Comparison of ENCODE assay signal across 8 cellular contexts in genomic region chr14:57390037-57390805, GRCh38. TPM values are rescaled to one million over a fixed set of nuclear protein-coding genes. Genes with fewer than 3 reads are reported as not detected.
DNase-seq lines count a peak whose midpoint lies in the region; ATAC-seq and TF ChIP-seq lines count a peak whose summit lies in the region.

Gene NAA30 (plus strand): TSS chr14:57390586. CDS start chr14:57390958, 372 bp downstream.

- H3K4me2 ChIP-seq in osteoblast (ENCODE audit: insufficient read depth, low read length): peak within 1 kb of the TSS; percentile 92

- H3K36me3 ChIP-seq in osteoblast (ENCODE audit: insufficient read depth, low read length): no peaks in the 10 kb centered on the region
- no peaks in the 10 kb centered on the region for H3K36me3 ChIP-seq in testis (ENCODE audit: low read depth, missing control alignments)

- POLR2A ChIA-PET in GM10248 (lab: Yijun Ruan, JAX): no interaction called here

- TF ChIP-seq CTCF in GM10248 (IDR thresholded peaks at IDR 0.05; ENCODE audit: control extremely low read depth, extremely low read depth, low read depth, missing control alignments) (no peak), glutamatergic neuron (IDR thresholded peaks at IDR 0.05; ENCODE audit: partially characterized antibody, unreplicated experiment) (no peak), osteoblast (IDR thresholded peaks at IDR 0.05; ENCODE audit: extremely low read depth, low read depth, low read length) (no peak), testis (IDR thresholded peaks at IDR 0.05) (no peak)

- ATAC-seq in HG02588 (IDR thresholded peaks at IDR 0.05; ENCODE audit: unreplicated experiment): peak; percentile 83
- ATAC-seq in SK-N-SH treated with all-trans-retinoic acid at 6 μM for 48 hours: peak; percentile 88

- H4K20me1 ChIP-seq in osteoblast (ENCODE audit: insufficient read depth, low read length): peaks cover 17% of the 10 kb centered on the region

- H2AFZ ChIP-seq in osteoblast (ENCODE audit: low read length): peak within 1 kb of the TSS; percentile 97

- H3K4me3 Mint-ChIP-seq in activated naive CD4-positive, alpha-beta T cell treated with anti-CD3 and anti-CD28 coated beads, Interleukin-2, amount 50 U/mL, for 24 hours: peak within 1 kb of the TSS; percentile 97
- H3K4me3 Mint-ChIP-seq in glutamatergic neuron (ENCODE audit: unreplicated experiment): peak within 1 kb of the TSS; percentile 95

- H3K4me1 Mint-ChIP-seq in activated naive CD4-positive, alpha-beta T cell treated with anti-CD3 and anti-CD28 coated beads, Interleukin-2, amount 50 U/mL, for 24 hours: peaks cover 48% of the 10 kb centered on the region
- H3K4me1 Mint-ChIP-seq in glutamatergic neuron (ENCODE audit: low read depth, unreplicated experiment): peaks cover 14% of the 10 kb centered on the region

- 0 to 1% methylated on average over 25 to 58 of the region's 62 CpGs for WGBS in testis, 2 donors

- DNase-seq in GM10248 (ENCODE audit: extremely low spot score): peak; percentile 94
- peak; percentile 91 for DNase-seq in NCI-H1048 (lab: John Stamatoyannopoulos, UW)
- peak; percentile 96 for DNase-seq in glutamatergic neuron
- peak; percentile 96 for DNase-seq in osteoblast (ENCODE audit: insufficient read length, low spot score, missing footprints)
- DNase-seq in testis: peak; percentile 96

- TF ChIP-seq POLR2A in testis (IDR thresholded peaks at IDR 0.05): no peak

- H3K27me3 ChIP-seq in osteoblast (ENCODE audit: insufficient read depth, low read length): no peaks in the 10 kb centered on the region
- H3K27me3 ChIP-seq in testis: no peaks in the 10 kb centered on the region

- peaks cover 47% of the 10 kb centered on the region for H3K79me2 ChIP-seq in osteoblast (ENCODE audit: insufficient read depth, low read length)

- H3K4me3 ChIP-seq in osteoblast (ENCODE audit: insufficient read depth, low read length): peak within 1 kb of the TSS; percentile 86
- H3K4me3 ChIP-seq in testis: peak within 1 kb of the TSS; percentile 81 to 95

- no peaks in the 10 kb centered on the region for H3K36me3 Mint-ChIP-seq in activated naive CD4-positive, alpha-beta T cell treated with anti-CD3 and anti-CD28 coated beads, Interleukin-2, amount 50 U/mL, for 24 hours
- H3K36me3 Mint-ChIP-seq in glutamatergic neuron (ENCODE audit: unreplicated experiment): no peaks in the 10 kb centered on the region

- H3K4me1 ChIP-seq in osteoblast (ENCODE audit: insufficient read depth, low read length): peaks cover 9% of the 10 kb centered on the region
- H3K4me1 ChIP-seq in testis: peaks cover 29% of the 10 kb centered on the region

- CTCF ChIA-PET in GM10248 (lab: Yijun Ruan, JAX): interaction anchor here (1.2 to 3.2 kb wide), 4 partner anchors 9 to 95 kb away, joined by 3 to 16 read pairs (median 7); no protein-coding TSS in a partner anchor

- no peaks in the 10 kb centered on the region for H3K9me3 ChIP-seq in osteoblast (ENCODE audit: low read depth, low read length)
- no peaks in the 10 kb centered on the region for H3K9me3 ChIP-seq in testis

- intact Hi-C loops in testis (cut with DNase I; ENCODE audit: low total_unique reads): no loop called here

- no peaks in the 10 kb centered on the region for H3K9me3 Mint-ChIP-seq in activated naive CD4-positive, alpha-beta T cell treated with anti-CD3 and anti-CD28 coated beads, Interleukin-2, amount 50 U/mL, for 24 hours
- H3K9me3 Mint-ChIP-seq in glutamatergic neuron (ENCODE audit: unreplicated experiment): peaks cover 8% of the 10 kb centered on the region

- no peaks in the 10 kb centered on the region for H3K27me3 Mint-ChIP-seq in activated naive CD4-positive, alpha-beta T cell treated with anti-CD3 and anti-CD28 coated beads, Interleukin-2, amount 50 U/mL, for 24 hours
- H3K27me3 Mint-ChIP-seq in glutamatergic neuron (ENCODE audit: unreplicated experiment): no peaks in the 10 kb centered on the region

- peak within 1 kb of the TSS; percentile 96 for H3K27ac Mint-ChIP-seq in activated naive CD4-positive, alpha-beta T cell treated with anti-CD3 and anti-CD28 coated beads, Interleukin-2, amount 50 U/mL, for 24 hours
- peak within 1 kb of the TSS; percentile 84 for H3K27ac Mint-ChIP-seq in glutamatergic neuron (ENCODE audit: unreplicated experiment)

- H3K27ac ChIP-seq in osteoblast (ENCODE audit: low read depth, low read length) (peak within 1 kb of the TSS; percentile 56), testis (peak within 1 kb of the TSS; percentile 92 to 95)

TF ChIP-seq in SK-N-SH treated with all-trans-retinoic acid at 6 μM for 48 hours, 23 proteins besides CTCF, POLR2A, EP300 and RAD21:
- TF ChIP-seq SNAI2 (CRISPR knock-in tag; IDR thresholded peaks at IDR 0.05): no peak
- no peak for TF ChIP-seq ISL1 (CRISPR knock-in tag; IDR thresholded peaks at IDR 0.05)
- TF ChIP-seq ZC3H10 (CRISPR knock-in tag; IDR thresholded peaks at IDR 0.05): no peak
- no peak for TF ChIP-seq TOX (CRISPR knock-in tag; IDR thresholded peaks at IDR 0.05; ENCODE audit: borderline replicate concordance)
- TF ChIP-seq ZFP30 (CRISPR knock-in tag; IDR thresholded peaks at IDR 0.05): no peak
- no peak for TF ChIP-seq CSDC2 (CRISPR knock-in tag; IDR thresholded peaks at IDR 0.05)
- no peak for TF ChIP-seq RARB (CRISPR knock-in tag; IDR thresholded peaks at IDR 0.05)
- TF ChIP-seq BACH2 (CRISPR knock-in tag; IDR thresholded peaks at IDR 0.05; ENCODE audit: borderline replicate concordance): no peak
- no peak for TF ChIP-seq CSRNP3 (CRISPR knock-in tag; IDR thresholded peaks at IDR 0.05)
- no peak for TF ChIP-seq OSR1 (CRISPR knock-in tag; IDR thresholded peaks at IDR 0.05)
- no peak for TF ChIP-seq GLIS3 (CRISPR knock-in tag; IDR thresholded peaks at IDR 0.05)
- TF ChIP-seq, protein P1, sequence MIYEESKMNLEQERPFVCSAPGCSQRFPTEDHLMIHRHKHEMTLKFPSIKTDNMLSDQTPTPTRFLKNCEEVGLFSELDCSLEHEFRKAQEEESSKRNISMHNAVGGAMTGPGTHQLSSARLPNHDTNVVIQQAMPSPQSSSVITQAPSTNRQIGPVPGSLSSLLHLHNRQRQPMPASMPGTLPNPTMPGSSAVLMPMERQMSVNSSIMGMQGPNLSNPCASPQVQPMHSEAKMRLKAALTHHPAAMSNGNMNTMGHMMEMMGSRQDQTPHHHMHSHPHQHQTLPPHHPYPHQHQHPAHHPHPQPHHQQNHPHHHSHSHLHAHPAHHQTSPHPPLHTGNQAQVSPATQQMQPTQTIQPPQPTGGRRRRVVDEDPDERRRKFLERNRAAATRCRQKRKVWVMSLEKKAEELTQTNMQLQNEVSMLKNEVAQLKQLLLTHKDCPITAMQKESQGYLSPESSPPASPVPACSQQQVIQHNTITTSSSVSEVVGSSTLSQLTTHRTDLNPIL (CRISPR knock-in tag; IDR thresholded peaks at IDR 0.05; ENCODE audit: low read depth): no peak
- TF ChIP-seq, protein P2, sequence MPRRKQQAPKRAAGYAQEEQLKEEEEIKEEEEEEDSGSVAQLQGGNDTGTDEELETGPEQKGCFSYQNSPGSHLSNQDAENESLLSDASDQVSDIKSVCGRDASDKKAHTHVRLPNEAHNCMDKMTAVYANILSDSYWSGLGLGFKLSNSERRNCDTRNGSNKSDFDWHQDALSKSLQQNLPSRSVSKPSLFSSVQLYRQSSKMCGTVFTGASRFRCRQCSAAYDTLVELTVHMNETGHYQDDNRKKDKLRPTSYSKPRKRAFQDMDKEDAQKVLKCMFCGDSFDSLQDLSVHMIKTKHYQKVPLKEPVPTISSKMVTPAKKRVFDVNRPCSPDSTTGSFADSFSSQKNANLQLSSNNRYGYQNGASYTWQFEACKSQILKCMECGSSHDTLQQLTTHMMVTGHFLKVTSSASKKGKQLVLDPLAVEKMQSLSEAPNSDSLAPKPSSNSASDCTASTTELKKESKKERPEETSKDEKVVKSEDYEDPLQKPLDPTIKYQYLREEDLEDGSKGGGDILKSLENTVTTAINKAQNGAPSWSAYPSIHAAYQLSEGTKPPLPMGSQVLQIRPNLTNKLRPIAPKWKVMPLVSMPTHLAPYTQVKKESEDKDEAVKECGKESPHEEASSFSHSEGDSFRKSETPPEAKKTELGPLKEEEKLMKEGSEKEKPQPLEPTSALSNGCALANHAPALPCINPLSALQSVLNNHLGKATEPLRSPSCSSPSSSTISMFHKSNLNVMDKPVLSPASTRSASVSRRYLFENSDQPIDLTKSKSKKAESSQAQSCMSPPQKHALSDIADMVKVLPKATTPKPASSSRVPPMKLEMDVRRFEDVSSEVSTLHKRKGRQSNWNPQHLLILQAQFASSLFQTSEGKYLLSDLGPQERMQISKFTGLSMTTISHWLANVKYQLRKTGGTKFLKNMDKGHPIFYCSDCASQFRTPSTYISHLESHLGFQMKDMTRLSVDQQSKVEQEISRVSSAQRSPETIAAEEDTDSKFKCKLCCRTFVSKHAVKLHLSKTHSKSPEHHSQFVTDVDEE (CRISPR knock-in tag; IDR thresholded peaks at IDR 0.05): no peak
- TF ChIP-seq PPARA (CRISPR knock-in tag; IDR thresholded peaks at IDR 0.05; ENCODE audit: borderline replicate concordance): no peak

RNA-seq across cellular contexts. Expression of gene NAA30, which starts in this region (rescaled TPM):
- total RNA-seq in glutamatergic neuron (ENCODE audit: unreplicated experiment) (21.4 TPM), osteoblast (19.5 and 21.8 TPM in 2 replicates), testis (10 to 100 TPM; 30.0 to 33.0 TPM)
- 37.2 TPM for polyA plus RNA-seq in testis (ENCODE audit: insufficient read depth, low read depth, low replicate concordance)

Comparison
In these comparisons a context has a peak if more than half of its experiments do, and no peak if none do; other contexts are left out.
1. Peak in every context shown above with its lines: DNase-seq, ATAC-seq, H3K4me3 ChIP-seq and H3K27ac ChIP-seq.